Comparison of ENCODE assay signal across 8 cellular contexts in the genomic region with DNA sequence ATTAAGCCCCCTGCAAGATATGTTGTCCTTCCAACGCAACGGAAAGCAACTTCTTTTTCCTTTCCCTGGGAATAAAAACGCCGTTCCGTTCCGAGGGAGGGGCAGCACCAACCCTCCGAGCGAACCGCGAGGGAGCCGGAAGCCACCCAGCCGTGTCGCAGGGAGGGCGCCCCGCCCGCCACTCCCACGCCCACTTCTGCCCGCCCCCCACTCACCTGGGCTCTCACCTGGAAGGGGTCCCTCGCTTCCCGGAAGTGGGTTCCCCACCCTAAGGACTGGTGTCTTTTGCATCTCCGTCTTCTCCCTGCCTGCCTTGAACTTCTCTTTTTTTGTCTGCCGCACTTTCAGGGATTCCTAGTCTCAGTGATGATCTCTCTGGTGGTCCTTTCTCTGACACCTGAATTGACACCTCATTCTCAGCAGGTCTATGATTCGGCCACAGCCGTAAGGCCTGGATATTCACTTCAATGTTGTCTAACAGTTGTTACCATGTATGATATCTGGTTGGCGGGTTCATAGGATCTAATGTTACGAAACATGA. TPM values are rescaled to one million over a fixed set of nuclear protein-coding genes. Genes with fewer than 3 reads are reported as not detected.
DNase-seq lines count a peak whose midpoint lies in the region; ATAC-seq, FAIRE-seq and TF ChIP-seq lines count a peak whose summit lies in the region.

No MANE protein-coding gene starts in this region.

- no peaks in the 10 kb centered on the region for H3K79me2 ChIP-seq in ACC112 (ENCODE audit: control insufficient read depth, insufficient read depth, low read length, unreplicated experiment)

- intact Hi-C loops in stomach (cut with DNase I; ENCODE audit: low total_unique reads) = no loop called here

- H3K27me3 ChIP-seq in ACC112 (ENCODE audit: insufficient read depth, low read length) = no peaks in the 10 kb centered on the region
- no peaks in the 10 kb centered on the region for H3K27me3 ChIP-seq in stomach

- peaks cover 0 to 6% (median 0%) of the 10 kb centered on the region in 3 donors for H3K9me3 Mint-ChIP-seq in IgD-negative memory B cell
- H3K9me3 Mint-ChIP-seq in naive B cell = peaks cover 0 to 4% (median 0%) of the 10 kb centered on the region in 7 donors

- H3K4me1 ChIP-seq in ACC112 (ENCODE audit: control insufficient read depth, insufficient read depth, low read length, unreplicated experiment) (no peaks in the 10 kb centered on the region), stomach (peaks cover 0 to 19% (median 13%) of the 10 kb centered on the region in 4 donors)

- H2AFZ ChIP-seq in ACC112 (ENCODE audit: low read length, unreplicated experiment) = no peak overlapping the region

- no peaks in the 10 kb centered on the region for H3K36me3 ChIP-seq in ACC112 (ENCODE audit: insufficient read depth, low read length)
- no peaks in the 10 kb centered on the region for H3K36me3 ChIP-seq in stomach

- H3K27me3 Mint-ChIP-seq in IgD-negative memory B cell = peaks cover 2% of the 10 kb centered on the region
- peaks cover 0 to 11% (median 4%) of the 10 kb centered on the region in 3 donors for H3K27me3 Mint-ChIP-seq in naive B cell

- H3K4me1 Mint-ChIP-seq in IgD-negative memory B cell (peaks cover 11 to 12% (median 11%) of the 10 kb centered on the region in 3 donors), naive B cell (peaks cover 12 to 14% (median 12%) of the 10 kb centered on the region in 3 donors)

- FAIRE-seq in GM19239 (lab: Jason Lieb, UNC) = peak; percentile 31

- 9 to 16% (median 11%) methylated on average over 21 to 26 of the region's 26 CpGs for WGBS in stomach, 5 donors

- DNase-seq in GM19239 (ENCODE audit: insufficient read length, low spot score) (no peak), naive B cell (no peak), stomach (no peak)
- peak; percentile 42 for DNase-seq in effector CD8-positive, alpha-beta T cell (lab: John Stamatoyannopoulos, UW)

- ATAC-seq in activated CD4-positive, CD25-positive, alpha-beta regulatory T cell treated with anti-CD3 and anti-CD28 coated beads, Interleukin-2, amount 50 U/mL, for 24 hours = peak; percentile 50 to 55
- ATAC-seq in naive B cell (ENCODE audit: low read depth in 2 of 2) (peak; percentile 35 to 37), HG02840 (IDR thresholded peaks at IDR 0.05; ENCODE audit: low FRiP score, unreplicated experiment) (no peak)

- no peaks in the 10 kb centered on the region for H3K9me3 ChIP-seq in stomach

- H3K27ac Mint-ChIP-seq in IgD-negative memory B cell (peak overlapping the region; percentile 97 to 100 (median 99)), naive B cell (peak overlapping the region; percentile 91 to 100 (median 99))

- TF ChIP-seq EP300 in stomach (IDR thresholded peaks at IDR 0.05) = no peak

- peak overlapping the region; percentile 87 to 98 (median 94) for H3K4me3 Mint-ChIP-seq in IgD-negative memory B cell
- H3K4me3 Mint-ChIP-seq in naive B cell = peak overlapping the region; percentile 82 to 98 (median 94)

- TF ChIP-seq POLR2A in stomach (IDR thresholded peaks at IDR 0.05) = no peak

- no peak overlapping the region for H3K27ac ChIP-seq in ACC112 (ENCODE audit: low read depth, low read length)
- peak overlapping the region; percentile 16 to 96 (median 94) for H3K27ac ChIP-seq in stomach

- TF ChIP-seq CTCF in stomach (IDR thresholded peaks at IDR 0.05) = no peak

- H3K4me3 ChIP-seq in ACC112 (ENCODE audit: low read depth, low read length) (peak overlapping the region; percentile 83), stomach (peak overlapping the region; percentile 67 to 98 (median 71))

- peaks cover 2% of the 10 kb centered on the region for H3K36me3 Mint-ChIP-seq in IgD-negative memory B cell
- peaks cover 0 to 8% of the 10 kb centered on the region in 2 donors for H3K36me3 Mint-ChIP-seq in naive B cell

RNA-seq across cellular contexts. Expression of a gene that starts 25.3 kb away (rescaled TPM):
- polyA plus RNA-seq in IgD-negative memory B cell (not detected), naive B cell (ENCODE audit: low read depth in 6 of 6) (not detected), stomach (1 to 10 TPM in 2 of 3 donors, under 1 TPM in 1; 0.25 to 1.3 (median 1.1) TPM)
- 1 to 10 TPM in 1 of 5 donors, under 1 TPM in 2, not detected in 2; 0.29 to 1.3 (median 0.55) TPM for total RNA-seq in stomach
